8 cellular contexts compared by ENCODE assay signal in the genomic region with DNA sequence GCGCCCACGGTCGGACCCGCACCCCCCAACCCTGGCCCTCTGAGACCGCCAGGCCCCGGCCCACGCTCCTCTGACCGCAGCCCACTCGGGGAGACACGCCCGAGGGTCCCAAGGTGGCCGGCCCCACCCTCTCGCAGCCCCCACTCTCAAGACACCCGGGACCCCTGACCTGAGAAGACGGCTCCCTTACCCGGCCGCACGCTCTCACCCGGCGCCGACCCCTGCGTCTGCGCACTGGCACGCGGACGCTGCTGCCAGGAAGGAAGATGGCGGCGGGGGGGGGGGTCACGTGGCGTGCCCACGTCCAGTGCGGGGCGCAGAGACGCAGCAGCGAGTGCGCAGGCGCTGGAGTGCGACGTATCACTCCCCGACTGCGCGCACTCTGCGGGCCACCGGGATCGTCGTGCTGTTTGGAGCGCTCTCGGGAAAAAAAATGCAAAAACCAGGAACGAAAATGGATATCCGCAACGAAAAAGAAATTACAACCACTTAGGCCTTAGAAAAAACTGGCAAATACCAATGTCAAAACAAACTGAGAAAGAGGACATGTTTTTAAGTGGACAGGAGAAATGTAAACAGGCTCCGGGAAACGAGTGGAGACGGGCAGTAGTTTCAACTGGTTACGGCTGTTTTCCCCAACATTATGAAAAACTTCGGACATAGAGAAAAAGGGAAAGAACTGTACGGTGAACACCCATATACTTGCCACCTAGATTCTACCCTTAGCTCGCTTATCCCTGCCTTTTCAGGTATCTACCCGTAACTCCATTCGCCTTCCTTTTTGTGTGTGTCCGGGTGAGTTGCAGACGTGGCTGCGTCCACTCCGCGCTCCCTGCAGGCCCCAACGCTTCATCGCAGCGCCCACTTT.
A peak's percentile ranks its signal among the peaks of the same experiment; 100 is the strongest.
DNase-seq lines count a peak whose midpoint lies in the region; ATAC-seq lines count a peak whose summit lies in the region.

A gene (minus strand): TSS at position 236 of the 868 bp plus-strand sequence. CDS start 902 bp downstream, outside the sequence.

- H3K27ac ChIP-seq in substantia nigra (ENCODE audit: low read depth, low read length, poor library complexity, severe bottlenecking), result peak within 1 kb of the TSS; percentile 86

- no peaks in the 10 kb centered on the region for H3K27me3 Mint-ChIP-seq in activated naive CD4-positive, alpha-beta T cell treated with anti-CD3 and anti-CD28 coated beads, Interleukin-2, amount 50 U/mL, for 24 hours

- peak; percentile 55 for ATAC-seq in HG02571 (IDR thresholded peaks at IDR 0.05; ENCODE audit: unreplicated experiment)

- peaks cover 68% of the 10 kb centered on the region for H3K4me1 Mint-ChIP-seq in activated naive CD4-positive, alpha-beta T cell treated with anti-CD3 and anti-CD28 coated beads, Interleukin-2, amount 50 U/mL, for 24 hours

- H3K4me3 Mint-ChIP-seq in activated naive CD4-positive, alpha-beta T cell treated with anti-CD3 and anti-CD28 coated beads, Interleukin-2, amount 50 U/mL, for 24 hours, result peak within 1 kb of the TSS; percentile 100

- DNase-seq in GM04503 (ENCODE audit: low read depth), result peak; percentile 36
- DNase-seq in NCI-H1105 treated with DMSO at 0.1 percent for 48 hours (lab: John Stamatoyannopoulos, UW), result peak; percentile 69
- peak; percentile 61 for DNase-seq in SKM-1 (lab: John Stamatoyannopoulos, UW; ENCODE audit: unreplicated experiment)
- peak; percentile 84 for DNase-seq in globus pallidus (ENCODE audit: low spot score)
- DNase-seq in nucleus accumbens (lab: John Stamatoyannopoulos, UW), result peak in 55 of 56 donors; percentile 39 to 95 (median 85)
- peak; percentile 40 to 93 (median 83) for DNase-seq in substantia nigra (lab: John Stamatoyannopoulos, UW)

- H3K27ac Mint-ChIP-seq in activated naive CD4-positive, alpha-beta T cell treated with anti-CD3 and anti-CD28 coated beads, Interleukin-2, amount 50 U/mL, for 24 hours, result peak within 1 kb of the TSS; percentile 97

- peaks cover 19% of the 10 kb centered on the region for H3K36me3 Mint-ChIP-seq in activated naive CD4-positive, alpha-beta T cell treated with anti-CD3 and anti-CD28 coated beads, Interleukin-2, amount 50 U/mL, for 24 hours

- no peaks in the 10 kb centered on the region for H3K9me3 Mint-ChIP-seq in activated naive CD4-positive, alpha-beta T cell treated with anti-CD3 and anti-CD28 coated beads, Interleukin-2, amount 50 U/mL, for 24 hours

Comparison
In these comparisons a context has a peak if more than half of its experiments do, and no peak if none do; other contexts are left out.
1. Peak in every context shown above with its lines: DNase-seq, ATAC-seq and H3K27ac ChIP-seq.